1 cellular context compared by ENCODE assay signal in the genomic region with DNA sequence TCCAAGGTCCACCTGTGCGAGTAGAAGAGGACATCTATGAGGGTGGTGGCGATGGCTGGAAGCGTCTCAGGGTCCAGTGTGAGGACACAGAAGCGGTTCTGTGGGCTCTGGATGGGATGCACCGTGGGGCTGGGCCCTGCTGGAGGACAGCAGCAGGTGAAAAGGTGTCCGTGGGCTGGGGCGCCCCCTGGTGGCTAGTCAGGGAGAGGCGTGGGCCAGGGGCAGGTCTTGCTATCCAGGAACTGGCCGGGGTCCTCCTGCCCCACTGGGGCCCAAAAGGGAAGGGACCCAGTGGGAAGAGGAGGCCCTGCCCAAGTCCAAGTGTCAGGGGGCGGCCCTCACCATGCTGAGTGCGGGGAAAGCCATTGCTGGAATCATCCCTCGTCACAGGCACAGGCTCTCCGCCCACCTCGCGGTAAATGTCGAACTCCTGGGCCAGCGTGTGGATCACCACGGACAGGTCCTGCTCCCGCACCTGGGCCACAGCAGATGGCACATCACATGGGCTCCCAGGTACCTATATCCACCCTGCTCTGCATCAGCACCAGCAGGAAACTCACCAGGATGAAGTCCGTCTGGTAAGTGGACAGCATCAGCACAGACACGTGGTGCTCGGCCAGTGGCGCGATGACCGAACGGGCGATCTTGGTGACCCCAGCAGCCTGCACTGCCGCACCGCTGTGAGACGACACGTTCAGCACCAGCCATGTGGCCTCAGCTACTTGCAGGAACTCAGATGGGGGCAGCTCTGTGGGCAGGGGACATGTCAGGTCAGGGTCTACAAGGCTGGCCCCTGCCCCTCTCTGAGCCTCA.
A peak's percentile ranks its signal among the peaks of the same experiment; 100 is the strongest.
TF ChIP-seq lines count a peak whose summit lies in the region.

No MANE protein-coding gene starts in this region.

TF ChIP-seq in GM12878, 131 proteins besides CTCF, POLR2A, EP300 and RAD21 (continued from another document and continues in another):
- TF ChIP-seq, protein P1, sequence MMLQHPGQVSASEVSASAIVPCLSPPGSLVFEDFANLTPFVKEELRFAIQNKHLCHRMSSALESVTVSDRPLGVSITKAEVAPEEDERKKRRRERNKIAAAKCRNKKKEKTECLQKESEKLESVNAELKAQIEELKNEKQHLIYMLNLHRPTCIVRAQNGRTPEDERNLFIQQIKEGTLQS (IDR thresholded peaks at IDR 0.05; ENCODE audit: borderline replicate concordance, extremely low read depth, low read depth, low read length), result no peak
- TF ChIP-seq SPI1 (IDR thresholded peaks at IDR 0.05; ENCODE audit: borderline replicate concordance, insufficient read depth, low read depth, low read length), result no peak
- TF ChIP-seq NR2C1 (IDR thresholded peaks at IDR 0.05), result no peak
- TF ChIP-seq CBX5 (IDR thresholded peaks at IDR 0.05; ENCODE audit: low read depth), result no peak
- TF ChIP-seq MYB (IDR thresholded peaks at IDR 0.05; ENCODE audit: borderline replicate concordance, low read depth, low read length), result no peak
- no peak for TF ChIP-seq ZBED1 (IDR thresholded peaks at IDR 0.05; ENCODE audit: borderline replicate concordance)
- no peak for TF ChIP-seq HDAC2 (IDR thresholded peaks at IDR 0.05)
- no peak for TF ChIP-seq POLR2AphosphoS2 (IDR thresholded peaks at IDR 0.05; ENCODE audit: low read depth, low read length)
- TF ChIP-seq, protein P2, sequence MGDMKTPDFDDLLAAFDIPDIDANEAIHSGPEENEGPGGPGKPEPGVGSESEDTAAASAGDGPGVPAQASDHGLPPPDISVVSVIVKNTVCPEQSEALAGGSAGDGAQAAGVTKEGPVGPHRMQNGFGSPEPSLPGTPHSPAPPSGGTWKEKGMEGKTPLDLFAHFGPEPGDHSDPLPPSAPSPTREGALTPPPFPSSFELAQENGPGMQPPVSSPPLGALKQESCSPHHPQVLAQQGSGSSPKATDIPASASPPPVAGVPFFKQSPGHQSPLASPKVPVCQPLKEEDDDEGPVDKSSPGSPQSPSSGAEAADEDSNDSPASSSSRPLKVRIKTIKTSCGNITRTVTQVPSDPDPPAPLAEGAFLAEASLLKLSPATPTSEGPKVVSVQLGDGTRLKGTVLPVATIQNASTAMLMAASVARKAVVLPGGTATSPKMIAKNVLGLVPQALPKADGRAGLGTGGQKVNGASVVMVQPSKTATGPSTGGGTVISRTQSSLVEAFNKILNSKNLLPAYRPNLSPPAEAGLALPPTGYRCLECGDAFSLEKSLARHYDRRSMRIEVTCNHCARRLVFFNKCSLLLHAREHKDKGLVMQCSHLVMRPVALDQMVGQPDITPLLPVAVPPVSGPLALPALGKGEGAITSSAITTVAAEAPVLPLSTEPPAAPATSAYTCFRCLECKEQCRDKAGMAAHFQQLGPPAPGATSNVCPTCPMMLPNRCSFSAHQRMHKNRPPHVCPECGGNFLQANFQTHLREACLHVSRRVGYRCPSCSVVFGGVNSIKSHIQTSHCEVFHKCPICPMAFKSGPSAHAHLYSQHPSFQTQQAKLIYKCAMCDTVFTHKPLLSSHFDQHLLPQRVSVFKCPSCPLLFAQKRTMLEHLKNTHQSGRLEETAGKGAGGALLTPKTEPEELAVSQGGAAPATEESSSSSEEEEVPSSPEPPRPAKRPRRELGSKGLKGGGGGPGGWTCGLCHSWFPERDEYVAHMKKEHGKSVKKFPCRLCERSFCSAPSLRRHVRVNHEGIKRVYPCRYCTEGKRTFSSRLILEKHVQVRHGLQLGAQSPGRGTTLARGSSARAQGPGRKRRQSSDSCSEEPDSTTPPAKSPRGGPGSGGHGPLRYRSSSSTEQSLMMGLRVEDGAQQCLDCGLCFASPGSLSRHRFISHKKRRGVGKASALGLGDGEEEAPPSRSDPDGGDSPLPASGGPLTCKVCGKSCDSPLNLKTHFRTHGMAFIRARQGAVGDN (IDR thresholded peaks at IDR 0.05), result no peak
- no peak for TF ChIP-seq DPF2 (IDR thresholded peaks at IDR 0.05)
- TF ChIP-seq RELA (IDR thresholded peaks at IDR 0.05; ENCODE audit: borderline replicate concordance, partially characterized antibody), result no peak
- no peak for TF ChIP-seq NFIC (IDR thresholded peaks at IDR 0.05; ENCODE audit: low read depth, low read length)
- no peak for TF ChIP-seq TCF12 (IDR thresholded peaks at IDR 0.05; ENCODE audit: low read depth, low read length)
- TF ChIP-seq FOXK2 (IDR thresholded peaks at IDR 0.05), result no peak
- TF ChIP-seq ESRRA (IDR thresholded peaks at IDR 0.05; ENCODE audit: low read length), result no peak
- TF ChIP-seq EZH2 (IDR thresholded peaks at IDR 0.05; ENCODE audit: borderline replicate concordance, control insufficient read depth, low read depth, low read length), result no peak
- no peak for TF ChIP-seq PML (IDR thresholded peaks at IDR 0.05; ENCODE audit: low read length)
- no peak for TF ChIP-seq CEBPZ (IDR thresholded peaks at IDR 0.05; ENCODE audit: low read depth, low read length)
- no peak for TF ChIP-seq E2F8 (IDR thresholded peaks at IDR 0.05; ENCODE audit: low read depth, partially characterized antibody)
- TF ChIP-seq, protein P3, sequence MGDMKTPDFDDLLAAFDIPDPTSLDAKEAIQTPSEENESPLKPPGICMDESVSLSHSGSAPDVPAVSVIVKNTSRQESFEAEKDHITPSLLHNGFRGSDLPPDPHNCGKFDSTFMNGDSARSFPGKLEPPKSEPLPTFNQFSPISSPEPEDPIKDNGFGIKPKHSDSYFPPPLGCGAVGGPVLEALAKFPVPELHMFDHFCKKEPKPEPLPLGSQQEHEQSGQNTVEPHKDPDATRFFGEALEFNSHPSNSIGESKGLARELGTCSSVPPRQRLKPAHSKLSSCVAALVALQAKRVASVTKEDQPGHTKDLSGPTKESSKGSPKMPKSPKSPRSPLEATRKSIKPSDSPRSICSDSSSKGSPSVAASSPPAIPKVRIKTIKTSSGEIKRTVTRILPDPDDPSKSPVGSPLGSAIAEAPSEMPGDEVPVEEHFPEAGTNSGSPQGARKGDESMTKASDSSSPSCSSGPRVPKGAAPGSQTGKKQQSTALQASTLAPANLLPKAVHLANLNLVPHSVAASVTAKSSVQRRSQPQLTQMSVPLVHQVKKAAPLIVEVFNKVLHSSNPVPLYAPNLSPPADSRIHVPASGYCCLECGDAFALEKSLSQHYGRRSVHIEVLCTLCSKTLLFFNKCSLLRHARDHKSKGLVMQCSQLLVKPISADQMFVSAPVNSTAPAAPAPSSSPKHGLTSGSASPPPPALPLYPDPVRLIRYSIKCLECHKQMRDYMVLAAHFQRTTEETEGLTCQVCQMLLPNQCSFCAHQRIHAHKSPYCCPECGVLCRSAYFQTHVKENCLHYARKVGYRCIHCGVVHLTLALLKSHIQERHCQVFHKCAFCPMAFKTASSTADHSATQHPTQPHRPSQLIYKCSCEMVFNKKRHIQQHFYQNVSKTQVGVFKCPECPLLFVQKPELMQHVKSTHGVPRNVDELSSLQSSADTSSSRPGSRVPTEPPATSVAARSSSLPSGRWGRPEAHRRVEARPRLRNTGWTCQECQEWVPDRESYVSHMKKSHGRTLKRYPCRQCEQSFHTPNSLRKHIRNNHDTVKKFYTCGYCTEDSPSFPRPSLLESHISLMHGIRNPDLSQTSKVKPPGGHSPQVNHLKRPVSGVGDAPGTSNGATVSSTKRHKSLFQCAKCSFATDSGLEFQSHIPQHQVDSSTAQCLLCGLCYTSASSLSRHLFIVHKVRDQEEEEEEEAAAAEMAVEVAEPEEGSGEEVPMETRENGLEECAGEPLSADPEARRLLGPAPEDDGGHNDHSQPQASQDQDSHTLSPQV (IDR thresholded peaks at IDR 0.05), result no peak
- 0 out of 2 replicates have a peak, but pooled peaks have one; percentile 23 for TF ChIP-seq ZBTB33 (IDR thresholded peaks at IDR 0.05)
- no peak for TF ChIP-seq ZNF217 (IDR thresholded peaks at IDR 0.05)
- TF ChIP-seq CUX1 (IDR thresholded peaks at IDR 0.05; ENCODE audit: insufficient replicate concordance, low read depth, low read length), result no peak
- peak in 1 of 2 experiments; percentile 51; a peak in 2 of 3 replicates for TF ChIP-seq EGR1 (IDR thresholded peaks at IDR 0.05; ENCODE audit: borderline replicate concordance in 1 of 2, low read depth in 2 of 2, low read length in 2 of 2)
- no peak for TF ChIP-seq KDM1A (IDR thresholded peaks at IDR 0.05; ENCODE audit: borderline replicate concordance)
